Comparison of ENCODE assay signal across 1 cellular context in the genomic region with DNA sequence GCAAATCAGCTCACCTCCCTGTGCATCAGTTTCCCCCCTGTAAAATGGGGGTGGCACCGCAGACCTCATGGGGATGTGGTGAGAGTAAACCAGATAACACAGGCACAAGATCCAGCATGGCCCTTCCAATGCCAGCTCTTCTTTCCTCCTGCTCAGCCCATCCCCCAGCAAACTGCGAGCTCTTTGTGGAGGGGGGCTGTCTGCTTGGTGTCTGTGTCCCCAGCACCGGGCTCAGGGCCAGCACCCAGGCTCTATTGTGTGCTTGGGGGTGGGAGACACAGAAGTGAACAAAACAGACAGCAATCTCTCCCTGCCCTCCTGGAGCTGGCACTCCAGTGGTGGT.
TF ChIP-seq lines count a peak whose summit lies in the region.

No MANE protein-coding gene starts in this region.

TF ChIP-seq in H1, 55 proteins besides CTCF, POLR2A, EP300 and RAD21 (continued from another document):
- TF ChIP-seq KDM5A (IDR thresholded peaks at IDR 0.05; ENCODE audit: low read length): no peak
- no peak for TF ChIP-seq RBBP5 (IDR thresholded peaks at IDR 0.05; ENCODE audit: borderline replicate concordance, low read depth, low read length)
- TF ChIP-seq, protein P1, sequence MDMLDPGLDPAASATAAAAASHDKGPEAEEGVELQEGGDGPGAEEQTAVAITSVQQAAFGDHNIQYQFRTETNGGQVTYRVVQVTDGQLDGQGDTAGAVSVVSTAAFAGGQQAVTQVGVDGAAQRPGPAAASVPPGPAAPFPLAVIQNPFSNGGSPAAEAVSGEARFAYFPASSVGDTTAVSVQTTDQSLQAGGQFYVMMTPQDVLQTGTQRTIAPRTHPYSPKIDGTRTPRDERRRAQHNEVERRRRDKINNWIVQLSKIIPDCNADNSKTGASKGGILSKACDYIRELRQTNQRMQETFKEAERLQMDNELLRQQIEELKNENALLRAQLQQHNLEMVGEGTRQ (IDR thresholded peaks at IDR 0.05; ENCODE audit: low read length): no peak
- TF ChIP-seq NRF1 (IDR thresholded peaks at IDR 0.05; ENCODE audit: low read depth, low read length): no peak
- TF ChIP-seq SUZ12 (IDR thresholded peaks at IDR 0.05; ENCODE audit: low read length): no peak
- no peak for TF ChIP-seq ASH2L (IDR thresholded peaks at IDR 0.05; ENCODE audit: low read length)
- TF ChIP-seq, protein P2, sequence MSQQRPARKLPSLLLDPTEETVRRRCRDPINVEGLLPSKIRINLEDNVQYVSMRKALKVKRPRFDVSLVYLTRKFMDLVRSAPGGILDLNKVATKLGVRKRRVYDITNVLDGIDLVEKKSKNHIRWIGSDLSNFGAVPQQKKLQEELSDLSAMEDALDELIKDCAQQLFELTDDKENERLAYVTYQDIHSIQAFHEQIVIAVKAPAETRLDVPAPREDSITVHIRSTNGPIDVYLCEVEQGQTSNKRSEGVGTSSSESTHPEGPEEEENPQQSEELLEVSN (IDR thresholded peaks at IDR 0.05): no peak
